ENCODE assay signal across 2 cellular contexts in the genomic region with DNA sequence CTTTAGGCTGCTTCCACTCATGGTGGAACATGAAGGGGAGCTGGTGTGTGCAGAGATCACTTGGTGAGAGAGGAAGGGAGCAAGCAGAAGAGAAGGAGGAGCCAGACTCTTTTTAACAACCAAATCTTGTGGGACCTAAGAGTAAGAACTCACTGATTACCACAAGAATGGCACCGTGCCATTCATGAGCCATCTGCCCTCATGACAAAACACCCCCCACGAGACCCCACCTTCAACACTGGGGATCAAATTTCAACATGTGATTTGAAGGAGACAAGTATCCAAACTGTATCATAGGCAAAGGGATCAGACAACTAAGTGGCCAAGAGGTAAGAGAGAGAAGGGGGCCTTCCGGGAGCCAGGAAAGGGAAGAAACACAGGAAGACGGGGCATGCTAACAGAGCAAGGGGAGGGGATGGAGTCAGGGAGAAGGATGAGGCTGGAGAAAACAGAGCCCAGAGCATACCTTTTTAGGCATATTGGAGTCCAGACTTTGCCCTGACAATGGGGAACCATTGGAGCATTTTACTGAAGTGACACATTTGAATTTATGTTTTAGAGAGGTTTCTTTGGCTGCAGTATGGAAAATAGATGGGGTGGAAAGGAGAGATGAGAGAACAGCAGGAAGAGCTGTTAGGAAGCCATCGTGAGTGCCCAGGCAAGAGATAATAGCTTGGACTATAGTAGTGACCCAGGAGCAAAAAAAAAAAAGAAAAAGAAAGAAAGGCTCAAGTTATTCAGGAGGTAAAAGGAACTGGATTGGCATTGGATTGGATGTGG.
TF ChIP-seq lines count a peak whose summit lies in the region.

No MANE protein-coding gene starts in this region.

TF ChIP-seq in HEK293, 187 proteins besides CTCF, POLR2A, EP300 and RAD21:
- TF ChIP-seq, protein P1, sequence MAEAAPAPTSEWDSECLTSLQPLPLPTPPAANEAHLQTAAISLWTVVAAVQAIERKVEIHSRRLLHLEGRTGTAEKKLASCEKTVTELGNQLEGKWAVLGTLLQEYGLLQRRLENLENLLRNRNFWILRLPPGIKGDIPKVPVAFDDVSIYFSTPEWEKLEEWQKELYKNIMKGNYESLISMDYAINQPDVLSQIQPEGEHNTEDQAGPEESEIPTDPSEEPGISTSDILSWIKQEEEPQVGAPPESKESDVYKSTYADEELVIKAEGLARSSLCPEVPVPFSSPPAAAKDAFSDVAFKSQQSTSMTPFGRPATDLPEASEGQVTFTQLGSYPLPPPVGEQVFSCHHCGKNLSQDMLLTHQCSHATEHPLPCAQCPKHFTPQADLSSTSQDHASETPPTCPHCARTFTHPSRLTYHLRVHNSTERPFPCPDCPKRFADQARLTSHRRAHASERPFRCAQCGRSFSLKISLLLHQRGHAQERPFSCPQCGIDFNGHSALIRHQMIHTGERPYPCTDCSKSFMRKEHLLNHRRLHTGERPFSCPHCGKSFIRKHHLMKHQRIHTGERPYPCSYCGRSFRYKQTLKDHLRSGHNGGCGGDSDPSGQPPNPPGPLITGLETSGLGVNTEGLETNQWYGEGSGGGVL (tag by site-specific recombination; IDR thresholded peaks at IDR 0.05), result peak; percentile 32; the same call in 1 of the 2 replicates
- TF ChIP-seq ZNF670 (tag by site-specific recombination; IDR thresholded peaks at IDR 0.05; ENCODE audit: low read depth) (no peak), GLIS2 (tag by site-specific recombination; IDR thresholded peaks at IDR 0.05) (0 out of 2 replicates have a peak, but pooled peaks have one; percentile 19), GLIS1 (tag by site-specific recombination; IDR thresholded peaks at IDR 0.05) (peak; percentile 95), ZNF473 (tag by site-specific recombination; IDR thresholded peaks at IDR 0.05) (no peak), ZNF341 (tag by site-specific recombination; IDR thresholded peaks at IDR 0.05; ENCODE audit: low read depth) (peak; percentile 76), KLF8 (tag by site-specific recombination; IDR thresholded peaks at IDR 0.05) (peak; percentile 32; the same call in 1 of the 2 replicates), ZNF660 (tag by site-specific recombination; IDR thresholded peaks at IDR 0.05) (0 out of 2 replicates have a peak, but pooled peaks have one; percentile 18), PRDM10 (tag by site-specific recombination; IDR thresholded peaks at IDR 0.05) (peak; percentile 86), BCL11B (tag by site-specific recombination; IDR thresholded peaks at IDR 0.05; ENCODE audit: low read depth) (no peak), ZNF335 (tag by site-specific recombination; conservative IDR thresholded peaks at IDR 0.05) (peak; percentile 88), ZBTB17 (tag by site-specific recombination; IDR thresholded peaks at IDR 0.05) (peak; percentile 70; the same call in 1 of the 2 replicates), PATZ1 (tag by site-specific recombination; IDR thresholded peaks at IDR 0.05) (peak; percentile 66)

TF ChIP-seq in HepG2, 621 proteins besides CTCF, POLR2A, EP300 and RAD21 (continued from another document):
- TF ChIP-seq ZNF503 (CRISPR knock-in tag; IDR thresholded peaks at IDR 0.05), result no peak
